8 cellular contexts compared by ENCODE assay signal in the genomic region with DNA sequence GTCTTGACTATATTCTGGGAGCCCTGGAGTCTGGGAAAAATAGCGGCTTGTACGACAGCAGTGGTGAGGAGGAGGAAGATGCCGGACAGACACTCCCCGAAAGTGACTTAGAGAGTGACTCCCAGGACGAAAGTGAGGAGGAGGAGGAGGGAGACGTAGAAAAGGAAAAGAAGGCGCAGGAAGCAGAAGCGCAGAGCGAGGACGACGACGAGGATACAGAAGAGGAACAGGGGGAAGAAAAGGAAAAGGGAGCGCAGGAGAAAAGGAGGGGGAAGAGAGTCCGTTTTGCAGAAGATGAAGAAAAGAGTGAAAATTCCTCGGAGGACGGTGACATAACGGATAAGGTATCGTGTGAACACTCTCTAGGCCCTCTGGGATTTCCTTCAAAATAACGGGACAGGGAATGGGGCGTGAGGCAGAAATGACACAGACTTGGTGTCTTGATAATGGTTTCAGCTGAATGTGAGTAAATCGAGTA. TPM values are rescaled to one million over a fixed set of nuclear protein-coding genes. Genes with fewer than 3 reads are reported as not detected.
A peak's percentile ranks its signal among the peaks of the same experiment; 100 is the strongest.
DNase-seq lines count a peak whose midpoint lies in the region; ATAC-seq and TF ChIP-seq lines count a peak whose summit lies in the region.

No MANE protein-coding gene starts in this region.

- no peaks in the 10 kb centered on the region for H3K9me3 ChIP-seq in CD8-positive, alpha-beta memory T cell (ENCODE audit: low read length)
- H3K9me3 ChIP-seq in MG63 = no peaks in the 10 kb centered on the region
- H3K9me3 ChIP-seq in naive thymus-derived CD4-positive, alpha-beta T cell (ENCODE audit: control insufficient read depth in 2 of 3, low read length in 3 of 3) = no peaks in the 10 kb centered on the region

- H3K27me3 ChIP-seq in CD8-positive, alpha-beta memory T cell (ENCODE audit: insufficient read depth, low read length, poor library complexity, severe bottlenecking) = no peaks in the 10 kb centered on the region
- no peaks in the 10 kb centered on the region for H3K27me3 ChIP-seq in MG63
- H3K27me3 ChIP-seq in naive thymus-derived CD4-positive, alpha-beta T cell (ENCODE audit: control insufficient read depth in 2 of 2, insufficient read depth in 2 of 2, low read length in 2 of 2) = no peaks in the 10 kb centered on the region

- H3K4me1 Mint-ChIP-seq in CD8-positive, alpha-beta memory T cell = peaks cover 23 to 36% (median 26%) of the 10 kb centered on the region in 3 donors
- peaks cover 8 to 44% (median 34%) of the 10 kb centered on the region in 7 donors for H3K4me1 Mint-ChIP-seq in naive thymus-derived CD4-positive, alpha-beta T cell

- no peaks in the 10 kb centered on the region for H3K9me3 Mint-ChIP-seq in CD8-positive, alpha-beta memory T cell
- peaks cover 0 to 4% (median 0%) of the 10 kb centered on the region in 11 donors for H3K9me3 Mint-ChIP-seq in naive thymus-derived CD4-positive, alpha-beta T cell

- H3K4me1 ChIP-seq in CD8-positive, alpha-beta memory T cell (ENCODE audit: insufficient read depth, low read length) = peaks cover 21% of the 10 kb centered on the region
- H3K4me1 ChIP-seq in naive thymus-derived CD4-positive, alpha-beta T cell (ENCODE audit: control insufficient read depth in 2 of 2, insufficient read depth in 2 of 2, low read length in 2 of 2) = peaks cover 9 to 13% of the 10 kb centered on the region in 2 donors

- no peak for DNase-seq in CD8-positive, alpha-beta memory T cell
- no peak for DNase-seq in MG63
- DNase-seq in choroid plexus epithelial cell (ENCODE audit: low read depth) = peak; percentile 9
- DNase-seq in naive thymus-derived CD4-positive, alpha-beta T cell = no peak
- DNase-seq in activated gamma-delta T cell treated with Interleukin-2 at 50 U/mL for 16 hours = no peak
- DNase-seq in NCI-H1048 (lab: John Stamatoyannopoulos, UW) = no peak
- DNase-seq in GF-D8 (lab: John Stamatoyannopoulos, UW) = no peak

- peaks cover 5 to 14% of the 10 kb centered on the region in 2 donors for H3K27me3 Mint-ChIP-seq in CD8-positive, alpha-beta memory T cell
- peaks cover 0 to 16% (median 1%) of the 10 kb centered on the region in 5 donors for H3K27me3 Mint-ChIP-seq in naive thymus-derived CD4-positive, alpha-beta T cell

- H3K36me3 Mint-ChIP-seq in CD8-positive, alpha-beta memory T cell = peaks cover 0 to 37% (median 12%) of the 10 kb centered on the region in 3 donors
- H3K36me3 Mint-ChIP-seq in naive thymus-derived CD4-positive, alpha-beta T cell = peaks cover 3 to 19% (median 10%) of the 10 kb centered on the region in 5 donors

- H3K4me3 ChIP-seq in CD8-positive, alpha-beta memory T cell (ENCODE audit: low read length) = peak overlapping the region; percentile 72
- H3K4me3 ChIP-seq in MG63 (peak overlapping the region; percentile 66), choroid plexus epithelial cell (ENCODE audit: low read depth, low read length) (peak overlapping the region; percentile 91)
- H3K4me3 ChIP-seq in naive thymus-derived CD4-positive, alpha-beta T cell (ENCODE audit: low read length) = peak overlapping the region; percentile 96

- peaks cover 20% of the 10 kb centered on the region for H3K36me3 ChIP-seq in CD8-positive, alpha-beta memory T cell (ENCODE audit: insufficient read depth, low read length)
- H3K36me3 ChIP-seq in MG63 = peaks cover 32% of the 10 kb centered on the region
- H3K36me3 ChIP-seq in naive thymus-derived CD4-positive, alpha-beta T cell (ENCODE audit: control insufficient read depth in 2 of 3, insufficient read depth in 3 of 3, low read length in 3 of 3) = peaks cover 0 to 42% (median 8%) of the 10 kb centered on the region in 3 experiments

- peak overlapping the region; percentile 69 for H3K27ac ChIP-seq in CD8-positive, alpha-beta memory T cell (ENCODE audit: low read depth, low read length)
- peak overlapping the region; percentile 82 for H3K27ac ChIP-seq in naive thymus-derived CD4-positive, alpha-beta T cell (ENCODE audit: low read depth, low read length)

- no peak for ATAC-seq in naive thymus-derived CD4-positive, alpha-beta T cell
- no peak for ATAC-seq in GM18517 (IDR thresholded peaks at IDR 0.05; ENCODE audit: unreplicated experiment)

- intact Hi-C loops in naive thymus-derived CD4-positive, alpha-beta T cell (cut with micrococcal nuclease) = loop anchor here in 1 of 2 donors (2.0 kb wide), 1 partner anchor 188 kb away; a partner anchor contains a TSS

- no peak for TF ChIP-seq CTCF in choroid plexus epithelial cell (conservative IDR thresholded peaks at IDR 0.05; ENCODE audit: low read depth, low read length)

- H3K27ac Mint-ChIP-seq in CD8-positive, alpha-beta memory T cell = peak overlapping the region in 7 of 8 donors; percentile 66 to 96 (median 86)
- H3K27ac Mint-ChIP-seq in naive thymus-derived CD4-positive, alpha-beta T cell = peak overlapping the region; percentile 66 to 98 (median 90)

- POLR2A ChIA-PET in CD8-positive, alpha-beta memory T cell (lab: Charles Lee) = interaction anchor here (0.6 to 1.9 kb wide), 2 partner anchors 57 to 115 kb away, joined by 5 to 11 read pairs; a partner anchor contains a TSS
- POLR2A ChIA-PET in naive thymus-derived CD4-positive, alpha-beta T cell (lab: Charles Lee) = interaction anchor here (1.2 to 1.6 kb wide), 2 partner anchors 8 to 57 kb away, joined by 7 to 12 read pairs; a partner anchor contains a TSS

- CTCF ChIA-PET in CD8-positive, alpha-beta memory T cell (lab: Charles Lee) = interaction anchor here (0.7 to 2.9 kb wide), 10 partner anchors 8 to 192 kb away, joined by 3 to 12 read pairs (median 4); no protein-coding TSS in a partner anchor
- CTCF ChIA-PET in naive thymus-derived CD4-positive, alpha-beta T cell (lab: Charles Lee) = no interaction called here

- peak overlapping the region; percentile 87 to 98 (median 93) for H3K4me3 Mint-ChIP-seq in CD8-positive, alpha-beta memory T cell
- peak overlapping the region; percentile 86 to 99 (median 97) for H3K4me3 Mint-ChIP-seq in naive thymus-derived CD4-positive, alpha-beta T cell

RNA-seq across cellular contexts. Expression of a gene that starts 0.9 kb away (rescaled TPM):
- 10 to 100 TPM; 34.2 to 34.3 TPM for total RNA-seq in CD8-positive, alpha-beta memory T cell
- 9.8 TPM for polyA plus RNA-seq in CD8-positive, alpha-beta memory T cell
- total RNA-seq in MG63 (2014; rRNA removed; shearing (Covaris generic); ENCODE audit: low replicate concordance) = 1.9 and 5.6 TPM in 2 replicates
- total RNA-seq in naive thymus-derived CD4-positive, alpha-beta T cell = 10 to 100 TPM; 28.1 to 40.7 (median 32.9) TPM
- 1 to 10 TPM; 4.2 to 7.9 TPM for polyA plus RNA-seq in naive thymus-derived CD4-positive, alpha-beta T cell

RNA-seq across cellular contexts. Expression of a gene that starts 57.4 kb away (rescaled TPM):
- total RNA-seq in CD8-positive, alpha-beta memory T cell = 10 to 100 TPM; 49.2 to 51.9 TPM
- 26.8 TPM for polyA plus RNA-seq in CD8-positive, alpha-beta memory T cell
- total RNA-seq in MG63 (2014; rRNA removed; shearing (Covaris generic); ENCODE audit: low replicate concordance) = 23.8 and 60.9 TPM in 2 replicates
- total RNA-seq in naive thymus-derived CD4-positive, alpha-beta T cell = 100 to 1,000 TPM in 1 of 5 experiments, 10 to 100 TPM in 4; 56.0 to 101 (median 69.0) TPM
- 10 to 100 TPM; 34.5 to 49.2 TPM for polyA plus RNA-seq in naive thymus-derived CD4-positive, alpha-beta T cell
